In the genomic region with DNA sequence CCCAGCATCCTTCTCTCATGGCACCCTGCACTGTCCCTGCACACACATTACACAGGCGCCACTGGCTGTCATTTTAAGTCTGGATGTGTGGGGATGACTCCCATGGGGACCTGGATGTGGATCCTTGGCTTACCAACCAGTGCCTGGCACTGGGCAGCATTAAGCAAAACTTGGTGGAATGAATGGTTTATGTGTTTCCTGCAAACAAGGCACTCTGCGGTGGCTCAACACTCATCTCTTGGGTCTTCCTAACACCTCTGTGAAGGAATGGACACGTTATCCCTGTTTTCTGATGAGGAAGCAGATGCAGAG, we compare ENCODE assay signal across 18 cellular contexts.
DNase-seq lines count a peak whose midpoint lies in the region; ATAC-seq, FAIRE-seq and TF ChIP-seq lines count a peak whose summit lies in the region.
"Had no signal": no experiment of that assay in that cellular context is flagged by ENCODE, and none has a peak within 500 bp of the region (broad histone marks: within the 10 kb centered on the region; RNA-seq: fewer than 3 reads in every experiment).

No MANE protein-coding gene starts in this region.

- TF ChIP-seq CTCF in D721Med (IDR thresholded peaks at IDR 0.05; ENCODE audit: insufficient read depth, missing control alignments) (no peak), neural progenitor cell (IDR thresholded peaks at IDR 0.05) (no peak), coronary artery (IDR thresholded peaks at IDR 0.05) (no peak)

- no peaks in the 10 kb centered on the region for H3K27me3 ChIP-seq in neural progenitor cell
- H3K27me3 ChIP-seq: BLaER1 had no signal

- H3K4me3 Mint-ChIP-seq in neural progenitor cell, result peak overlapping the region; percentile 16
- H3K4me3 Mint-ChIP-seq: CD14-positive monocyte, HFFc6 had no signal

- H3K27me3 Mint-ChIP-seq in neural progenitor cell (ENCODE audit: insufficient read depth, low read depth), result peaks cover 2% of the 10 kb centered on the region
- H3K27me3 Mint-ChIP-seq: CD4-positive, alpha-beta memory T cell had no signal

- peak overlapping the region; percentile 59 for H3K27ac Mint-ChIP-seq in neural progenitor cell
- H3K27ac Mint-ChIP-seq: HFFc6 had no signal

- DNase-seq in D721Med (ENCODE audit: insufficient read length, low spot score) (peak; percentile 7), globus pallidus (ENCODE audit: low spot score) (peak; percentile 27), neural progenitor cell (ENCODE audit: low spot score) (no peak), posterior vena cava (ENCODE audit: low spot score) (peak; percentile 43), coronary artery (ENCODE audit: low spot score) (no peak), NAMALWA (ENCODE audit: low spot score) (no peak), OCI-M1 (lab: John Stamatoyannopoulos, UW) (no peak)
- DNase-seq: 8988T; CD4-positive, alpha-beta memory T cell; DMS79 treated with DMSO at 0.1 percent for 48 hours; GF-D8; GOT3; HFFc6 had no signal

- H4K20me1 ChIP-seq in neural progenitor cell (ENCODE audit: low read depth), result no peaks in the 10 kb centered on the region
- H4K20me1 ChIP-seq: BLaER1 had no signal

- H3K4me2 ChIP-seq in neural progenitor cell, result no peak overlapping the region
- H3K4me2 ChIP-seq: BLaER1 had no signal

- no peaks in the 10 kb centered on the region for H3K36me3 ChIP-seq in neural progenitor cell
- H3K36me3 ChIP-seq: BLaER1 had no signal

- no peaks in the 10 kb centered on the region for H3K9me3 ChIP-seq in neural progenitor cell (ENCODE audit: low read depth)

- FAIRE-seq in D721Med (lab: Jason Lieb, UNC), result no peak
- FAIRE-seq: HTR-8/SVneo had no signal

- H3K9ac ChIP-seq in neural progenitor cell, result no peak overlapping the region
- H3K9ac ChIP-seq: BLaER1 had no signal

- intact Hi-C loops in posterior vena cava (cut with DNase I), result no loop called here

- no peak overlapping the region for H2AFZ ChIP-seq in neural progenitor cell (replicated peaks)

- H3K36me3 Mint-ChIP-seq in neural progenitor cell, result no peaks in the 10 kb centered on the region

- no peak overlapping the region for H3K4me3 ChIP-seq in neural progenitor cell
- no peak overlapping the region for H3K4me3 ChIP-seq in coronary artery
- H3K4me3 ChIP-seq: BLaER1 had no signal

- no peaks in the 10 kb centered on the region for H3K9me3 Mint-ChIP-seq in neural progenitor cell

- no peak overlapping the region for H3K27ac ChIP-seq in neural progenitor cell
- H3K27ac ChIP-seq in coronary artery, result no peak overlapping the region
- H3K27ac ChIP-seq: BLaER1 had no signal

- H3F3A ChIP-seq in neural progenitor cell (ENCODE audit: low read depth), result no peaks in the 10 kb centered on the region

- H3K79me2 ChIP-seq in neural progenitor cell (ENCODE audit: low read depth), result no peaks in the 10 kb centered on the region

- peaks cover 6% of the 10 kb centered on the region for H3K4me1 ChIP-seq in neural progenitor cell

- H3K4me1 Mint-ChIP-seq in neural progenitor cell, result peaks cover 17% of the 10 kb centered on the region
- H3K4me1 Mint-ChIP-seq: CD14-positive monocyte; CD4-positive, alpha-beta memory T cell had no signal

- no peak for ATAC-seq in GM21381 (IDR thresholded peaks at IDR 0.05; ENCODE audit: unreplicated experiment)
- ATAC-seq: HCT116 had no signal

Comparison
In these comparisons a context has a peak if more than half of its experiments do, and no peak if none do; other contexts are left out.
1. DNase-seq: peak in D721Med (single experiment), globus pallidus (single experiment) and posterior vena cava (single experiment); none in neural progenitor cell (single experiment), coronary artery (single experiment), NAMALWA (single experiment) and OCI-M1 (single experiment).